ENCODE assay signal across 8 cellular contexts in genomic region chr13:112688560-112689497, GRCh38. TPM values are rescaled to one million over a fixed set of nuclear protein-coding genes. Genes with fewer than 3 reads are reported as not detected.
DNase-seq lines count a peak whose midpoint lies in the region; ATAC-seq and TF ChIP-seq lines count a peak whose summit lies in the region.

No MANE protein-coding gene starts in this region.

- no peaks in the 10 kb centered on the region for H3K27me3 ChIP-seq in heart right ventricle

- ATAC-seq in heart right ventricle (peak in 4 of 8 donors; percentile 1 to 20 (median 10)), sciatic nerve (peak; percentile 14), HG03025 (IDR thresholded peaks at IDR 0.05; ENCODE audit: low FRiP score, unreplicated experiment) (no peak), HG03378 (IDR thresholded peaks at IDR 0.05; ENCODE audit: unreplicated experiment) (no peak)

- no peaks in the 10 kb centered on the region for H3K9me3 ChIP-seq in heart right ventricle

- intact Hi-C loops in heart right ventricle (cut with DNase I) (loop anchor here in 2 of 10 donors (5.0 kb wide), 2 partner anchors 47 to 52 kb away; no protein-coding TSS in a partner anchor), sciatic nerve (cut with DNase I) (no loop called here)

- H3K36me3 ChIP-seq in heart right ventricle = no peaks in the 10 kb centered on the region

- TF ChIP-seq CTCF in heart right ventricle (IDR thresholded peaks at IDR 0.05) = no peak

- 40 to 46% methylated on average over 22 of the region's 22 CpGs for WGBS in heart right ventricle, 2 donors

- peak overlapping the region; percentile 70 to 100 (median 86) for H3K4me3 ChIP-seq in heart right ventricle

- peaks cover 8 to 46% (median 34%) of the 10 kb centered on the region in 9 donors for H3K4me1 ChIP-seq in heart right ventricle

- peak overlapping the region; percentile 80 to 97 (median 94) for H3K27ac ChIP-seq in heart right ventricle

- DNase-seq in GM19240 (ENCODE audit: insufficient read length, low spot score) = peak; percentile 40
- peak; percentile 57 for DNase-seq in NOMO-1 treated with DMSO at 0.1 percent for 48 hours (lab: John Stamatoyannopoulos, UW; ENCODE audit: unreplicated experiment)
- peak; percentile 38 for DNase-seq in activated T-helper 9 cell treated with anti-CD3 and anti-CD28 coated beads, Interleukin-2, amount 50 U/mL, for 16 hours (ENCODE audit: low read depth)
- no peak for DNase-seq in heart right ventricle
- no peak for DNase-seq in sciatic nerve (ENCODE audit: low spot score)
- no peak for DNase-seq in HK-2 (ENCODE audit: unreplicated experiment)

RNA-seq across cellular contexts. Expression of gene ATP11A, which starts 1.0 kb away (rescaled TPM):
- 100 to 1,000 TPM in 6 of 10 donors, 10 to 100 TPM in 4; 81.1 to 164 (median 118) TPM for total RNA-seq in heart right ventricle
- 10 to 100 TPM; 20.0 to 24.9 TPM for polyA plus RNA-seq in heart right ventricle
- total RNA-seq in sciatic nerve = 75.6 TPM

Comparison
In these comparisons a context has a peak if more than half of its experiments do, and no peak if none do; other contexts are left out.
1. DNase-seq: peak in GM19240 (single experiment), NOMO-1 treated with DMSO at 0.1 percent for 48 hours (single experiment) and activated T-helper 9 cell treated with anti-CD3 and anti-CD28 coated beads, Interleukin-2, amount 50 U/mL, for 16 hours (single experiment); none in heart right ventricle (0 of 2), sciatic nerve (single experiment) and HK-2 (single experiment).